In the genomic region with DNA sequence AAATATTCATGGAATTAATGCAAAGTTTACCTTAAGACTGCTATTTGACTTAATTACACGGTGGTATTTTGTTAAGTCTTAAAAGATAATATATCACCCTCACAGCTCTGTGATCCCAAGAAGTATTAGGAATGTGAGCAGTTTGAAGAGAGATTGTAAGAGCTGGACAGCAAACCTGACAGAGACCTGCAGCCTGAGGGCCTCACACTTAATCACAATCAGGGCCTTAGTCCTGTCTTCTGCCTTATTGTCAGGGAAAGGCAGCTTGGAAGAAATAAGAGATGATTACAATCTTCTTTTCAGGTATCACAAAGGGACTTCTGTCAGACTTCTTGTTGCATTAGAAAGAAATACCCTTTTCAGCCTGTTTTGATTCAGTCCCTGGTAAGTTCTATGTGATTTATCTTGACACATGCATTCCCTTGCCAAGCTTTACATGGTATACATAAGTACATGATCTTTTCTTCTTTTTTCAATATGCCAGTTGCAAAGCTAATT, we compare ENCODE assay signal across 23 cellular contexts.
"Had no signal": no experiment of that assay in that cellular context is flagged by ENCODE, and none has a peak within 500 bp of the region (broad histone marks: within the 10 kb centered on the region; RNA-seq: fewer than 3 reads in every experiment).

No MANE protein-coding gene starts in this region.

- H3K9ac ChIP-seq: parathyroid adenoma had no signal

- H3K36me3 Mint-ChIP-seq: activated naive CD4-positive, alpha-beta T cell treated with anti-CD3 and anti-CD28 coated beads, Interleukin-2, amount 10 ng/mL, durations not matched to agents 7 days and 5 days; brain; naive thymus-derived CD8-positive, alpha-beta T cell; stimulated activated memory B cell treated with anti-CD40 and anti-IgM and Interleukin-4, amounts not matched to agents 10 μg/mL and 1 μg/mL and 100 μg/mL, for 72 hours had no signal

- H3K27me3 ChIP-seq: colonic mucosa, upper lobe of left lung had no signal

- DNase-seq: activated CD4-positive, alpha-beta T cell treated with anti-CD3 and anti-CD28 coated beads, Interleukin-2, amount 10 ng/mL, durations not matched to agents 24 days and 14 days; activated CD8-positive, alpha-beta memory T cell treated with anti-CD3 and anti-CD28 coated beads, Interleukin-2, amount 50 U/mL, for 4 hours; activated CD8-positive, alpha-beta T cell treated with anti-CD3 and anti-CD28 coated beads, Interleukin-2, amount 10 ng/mL, durations not matched to agents 7 days and 5 days; activated effector memory CD4-positive, alpha-beta T cell treated with Interleukin-2 at 50 U/mL for 16 hours; activated naive CD4-positive, alpha-beta T cell treated with anti-CD3 and anti-CD28 coated beads, Interleukin-2, amount 10 ng/mL, durations not matched to agents 7 days and 5 days; activated naive CD8-positive, alpha-beta T cell treated with anti-CD3 and anti-CD28 coated beads, Interleukin-2, amount 50 U/mL, for 24 hours; activated T-cell treated with anti-CD3 and anti-CD28 coated beads, Interleukin-2, amount 50 U/mL, for 4 hours; anterior cingulate cortex; central memory CD4-positive, alpha-beta T cell; colonic mucosa; endodermal cell; kidney glomerular epithelial cell; mesenchymal stem cell; naive thymus-derived CD8-positive, alpha-beta T cell; stimulated activated CD4-positive, alpha-beta T cell treated with anti-CD3 and anti-CD28 coated beads, Interleukin-4, amount 100 ng/mL, for 24 hours; upper lobe of left lung had no signal

- H3K27me3 Mint-ChIP-seq: activated CD4-positive, alpha-beta T cell treated with anti-CD3 and anti-CD28 coated beads, Interleukin-2, amount 10 ng/mL, durations not matched to agents 24 days and 14 days; activated naive CD4-positive, alpha-beta T cell treated with anti-CD3 and anti-CD28 coated beads, Interleukin-2, amount 10 ng/mL, durations not matched to agents 7 days and 5 days; activated naive CD8-positive, alpha-beta T cell treated with anti-CD3 and anti-CD28 coated beads, Interleukin-2, amount 50 U/mL, for 24 hours; naive thymus-derived CD8-positive, alpha-beta T cell; stimulated activated memory B cell treated with anti-CD40 and anti-IgM and Interleukin-4, amounts not matched to agents 10 μg/mL and 1 μg/mL and 100 μg/mL, for 72 hours had no signal

- H3K27ac Mint-ChIP-seq: activated CD4-positive, alpha-beta T cell treated with anti-CD3 and anti-CD28 coated beads, Interleukin-2, amount 10 ng/mL, durations not matched to agents 24 days and 14 days; activated CD8-positive, alpha-beta T cell treated with anti-CD3 and anti-CD28 coated beads, Interleukin-2, amount 10 ng/mL, durations not matched to agents 7 days and 5 days; activated naive CD4-positive, alpha-beta T cell treated with anti-CD3 and anti-CD28 coated beads, Interleukin-2, amount 10 ng/mL, durations not matched to agents 7 days and 5 days; activated naive CD8-positive, alpha-beta T cell treated with anti-CD3 and anti-CD28 coated beads, Interleukin-2, amount 50 U/mL, for 24 hours; brain; endodermal cell; naive thymus-derived CD8-positive, alpha-beta T cell; stimulated activated memory B cell treated with anti-CD40 and anti-IgM and Interleukin-4, amounts not matched to agents 10 μg/mL and 1 μg/mL and 100 μg/mL, for 72 hours; T-helper 2 cell treated with Interferon-gamma antibody and Interleukin-4, amounts not matched to agents 5 μg/mL and 100 μg/mL, for 36 hours had no signal

- H3K4me1 ChIP-seq: colonic mucosa, parathyroid adenoma, upper lobe of left lung had no signal

- H3K36me3 ChIP-seq: colonic mucosa, thoracic aorta, upper lobe of left lung had no signal

- H3K4me1 Mint-ChIP-seq: activated CD4-positive, alpha-beta T cell treated with anti-CD3 and anti-CD28 coated beads, Interleukin-2, amount 10 ng/mL, durations not matched to agents 24 days and 14 days; activated naive CD4-positive, alpha-beta T cell treated with anti-CD3 and anti-CD28 coated beads, Interleukin-2, amount 10 ng/mL, durations not matched to agents 7 days and 5 days; activated naive CD8-positive, alpha-beta T cell treated with anti-CD3 and anti-CD28 coated beads, Interleukin-2, amount 50 U/mL, for 24 hours; brain; endodermal cell; naive thymus-derived CD8-positive, alpha-beta T cell; stimulated activated memory B cell treated with anti-CD40 and anti-IgM and Interleukin-4, amounts not matched to agents 10 μg/mL and 1 μg/mL and 100 μg/mL, for 72 hours had no signal

- H3K4me2 ChIP-seq: smooth muscle cell had no signal

- ATAC-seq: activated CD8-positive, alpha-beta T cell treated with anti-CD3 and anti-CD28 coated beads, Interleukin-2, amount 10 ng/mL, durations not matched to agents 7 days and 5 days; activated naive CD8-positive, alpha-beta T cell treated with anti-CD3 and anti-CD28 coated beads, Interleukin-2, amount 50 U/mL, for 24 hours; activated T-cell treated with anti-CD3 and anti-CD28 coated beads, Interleukin-2, amount 50 U/mL, for 4 hours; naive thymus-derived CD8-positive, alpha-beta T cell; sciatic nerve; stimulated activated memory B cell treated with anti-CD40 and anti-IgM and Interleukin-4, amounts not matched to agents 10 μg/mL and 1 μg/mL and 100 μg/mL, for 72 hours had no signal

- H3K27ac ChIP-seq: colonic mucosa, parathyroid adenoma, thoracic aorta, upper lobe of left lung had no signal

- H3K9me3 Mint-ChIP-seq: activated CD4-positive, alpha-beta T cell treated with anti-CD3 and anti-CD28 coated beads, Interleukin-2, amount 10 ng/mL, durations not matched to agents 24 days and 14 days; activated naive CD4-positive, alpha-beta T cell treated with anti-CD3 and anti-CD28 coated beads, Interleukin-2, amount 10 ng/mL, durations not matched to agents 7 days and 5 days; activated naive CD8-positive, alpha-beta T cell treated with anti-CD3 and anti-CD28 coated beads, Interleukin-2, amount 50 U/mL, for 24 hours; activated T-cell treated with anti-CD3 and anti-CD28 coated beads, Interleukin-2, amount 50 U/mL, for 4 hours; brain; endodermal cell; stimulated activated memory B cell treated with anti-CD40 and anti-IgM and Interleukin-4, amounts not matched to agents 10 μg/mL and 1 μg/mL and 100 μg/mL, for 72 hours; T-helper 2 cell treated with Interferon-gamma antibody and Interleukin-4, amounts not matched to agents 5 μg/mL and 100 μg/mL, for 36 hours had no signal

- H3K4me3 Mint-ChIP-seq: activated CD4-positive, alpha-beta T cell treated with anti-CD3 and anti-CD28 coated beads, Interleukin-2, amount 10 ng/mL, durations not matched to agents 24 days and 14 days; activated CD8-positive, alpha-beta T cell treated with anti-CD3 and anti-CD28 coated beads, Interleukin-2, amount 10 ng/mL, durations not matched to agents 7 days and 5 days; activated naive CD4-positive, alpha-beta T cell treated with anti-CD3 and anti-CD28 coated beads, Interleukin-2, amount 10 ng/mL, durations not matched to agents 7 days and 5 days; activated naive CD8-positive, alpha-beta T cell treated with anti-CD3 and anti-CD28 coated beads, Interleukin-2, amount 50 U/mL, for 24 hours; activated T-cell treated with anti-CD3 and anti-CD28 coated beads, Interleukin-2, amount 50 U/mL, for 4 hours; brain; endodermal cell; naive thymus-derived CD8-positive, alpha-beta T cell; stimulated activated memory B cell treated with anti-CD40 and anti-IgM and Interleukin-4, amounts not matched to agents 10 μg/mL and 1 μg/mL and 100 μg/mL, for 72 hours; T-helper 2 cell treated with Interferon-gamma antibody and Interleukin-4, amounts not matched to agents 5 μg/mL and 100 μg/mL, for 36 hours had no signal

- H3K4me3 ChIP-seq: colonic mucosa, smooth muscle cell, thoracic aorta, upper lobe of left lung had no signal

- H2AFZ ChIP-seq: parathyroid adenoma had no signal

- H3K9me3 ChIP-seq: colonic mucosa, thoracic aorta, upper lobe of left lung had no signal

- H3K79me2 ChIP-seq: parathyroid adenoma had no signal
